In genomic region chr12:52730793-52731192, GRCh38 we compare ENCODE assay signal across 39 cellular contexts. TPM values are rescaled to one million over a fixed set of nuclear protein-coding genes. Genes with fewer than 3 reads are reported as not detected.
"Had no signal": no experiment of that assay in that cellular context is flagged by ENCODE, and none has a peak within 500 bp of the region (broad histone marks: within the 10 kb centered on the region; RNA-seq: fewer than 3 reads in every experiment).

No MANE protein-coding gene starts in this region.

- DNase-seq: Karpas-422, Kasumi-1, KG1, MG63, MM.1S, MV-4-11, NCI-H1048, NCI-H1092, NCI-H1092 treated with DMSO at 0.1 percent for 48 hours, NCI-H1105, NCI-H1105 treated with DMSO at 0.1 percent for 48 hours, NCI-H1417, NCI-H1417 treated with DMSO at 0.1 percent for 48 hours, NCI-H1436, NCI-H1436 treated with DMSO at 0.1 percent for 48 hours, NCI-H146, NCI-H1694, NCI-H1694 treated with DMSO at 0.1 percent for 48 hours, NCI-H187, NCI-H187 treated with DMSO at 0.1 percent for 48 hours, NCI-H1930, NCI-H2029, NCI-H2029 treated with DMSO at 0.1 percent for 48 hours, NCI-H2081, NCI-H2081 treated with DMSO at 0.1 percent for 48 hours, NCI-H2107, NCI-H2171, NCI-H2171 treated with DMSO at 0.1 percent for 48 hours, NCI-H2227 treated with DMSO at 0.1 percent for 48 hours, NCI-H226, NCI-H345, NCI-H446, NCI-H446 treated with DMSO at 0.1 percent for 48 hours, NCI-H510A had no signal

- H3K36me3 ChIP-seq: MG63 had no signal

- H3K27ac ChIP-seq: KMS-11 had no signal

- H3K4me2 ChIP-seq: KMS-11 had no signal

- H3K4me3 ChIP-seq: MG63 had no signal

- H3K9ac ChIP-seq: KMS-11 had no signal

- H3K9me3 ChIP-seq: MG63 had no signal

RNA-seq across cellular contexts. Expression of gene KRT77, which starts 27.5 kb away (rescaled TPM):
- total RNA-seq: LHCN-M2, M059J, MCF 10A, NCI-H460 had no signal

RNA-seq across cellular contexts. Expression of gene KRT76, which starts 46.4 kb away (rescaled TPM):
- total RNA-seq: LHCN-M2, M059J, MCF 10A, NCI-H460 had no signal

RNA-seq across cellular contexts. Expression of gene KRT1, which starts 50.6 kb away (rescaled TPM):
- total RNA-seq: LHCN-M2, M059J, MCF 10A, NCI-H460 had no signal
